ENCODE assay signal across 1 cellular context in genomic region chrX:112011376-112011775, GRCh38.
TF ChIP-seq lines count a peak whose summit lies in the region.

No MANE protein-coding gene starts in this region.

TF ChIP-seq in GM23338, 12 proteins besides CTCF, POLR2A, EP300 and RAD21 (continued from another document):
- TF ChIP-seq ZNF462 (CRISPR knock-in tag; IDR thresholded peaks at IDR 0.05) (no peak), NANOG (IDR thresholded peaks at IDR 0.05; ENCODE audit: borderline replicate concordance) (no peak), JUNB (IDR thresholded peaks at IDR 0.05; ENCODE audit: unreplicated experiment) (no peak), ZNF331 (CRISPR knock-in tag; IDR thresholded peaks at IDR 0.05; ENCODE audit: low read depth) (no peak), ETS1 (IDR thresholded peaks at IDR 0.05) (no peak), POLR2AphosphoS5 (IDR thresholded peaks at IDR 0.05; ENCODE audit: low read depth) (no peak), ZNF114 (CRISPR knock-in tag; IDR thresholded peaks at IDR 0.05) (no peak)
